In genomic region chr17:59892251-59892848, GRCh38 we compare ENCODE assay signal across 8 cellular contexts.
DNase-seq lines count a peak whose midpoint lies in the region; ATAC-seq lines count a peak whose summit lies in the region.

No MANE protein-coding gene starts in this region.

- H3K27me3 ChIP-seq in ACC112 (ENCODE audit: insufficient read depth, low read length) = no peaks in the 10 kb centered on the region

- H3K9me3 Mint-ChIP-seq in stimulated activated naive CD8-positive, alpha-beta T cell treated with anti-CD3 and anti-CD28 coated beads, Interleukin-15, Interleukin-2, amounts not matched to agents 100 ng/mL and 50 ng/mL, for 24 hours = no peaks in the 10 kb centered on the region

- ATAC-seq in GM21367 (IDR thresholded peaks at IDR 0.05; ENCODE audit: unreplicated experiment) (peak; percentile 37), HG03521 (IDR thresholded peaks at IDR 0.05; ENCODE audit: unreplicated experiment) (peak; percentile 45)

- H3K27me3 Mint-ChIP-seq in stimulated activated naive CD8-positive, alpha-beta T cell treated with anti-CD3 and anti-CD28 coated beads, Interleukin-15, Interleukin-2, amounts not matched to agents 100 ng/mL and 50 ng/mL, for 24 hours = no peaks in the 10 kb centered on the region

- H3K79me2 ChIP-seq in ACC112 (ENCODE audit: control insufficient read depth, insufficient read depth, low read length, unreplicated experiment) = peaks cover 44% of the 10 kb centered on the region

- peak overlapping the region; percentile 99 for H3K27ac Mint-ChIP-seq in stimulated activated naive CD8-positive, alpha-beta T cell treated with anti-CD3 and anti-CD28 coated beads, Interleukin-15, Interleukin-2, amounts not matched to agents 100 ng/mL and 50 ng/mL, for 24 hours

- peaks cover 27% of the 10 kb centered on the region for H3K4me1 ChIP-seq in ACC112 (ENCODE audit: control insufficient read depth, insufficient read depth, low read length, unreplicated experiment)

- H2AFZ ChIP-seq in ACC112 (ENCODE audit: low read length, unreplicated experiment) = peak overlapping the region; percentile 94

- DNase-seq in iPS-NIHi11 (ENCODE audit: low spot score) (peak; percentile 73), NCI-H1048 (lab: John Stamatoyannopoulos, UW) (no peak)
- no peak for DNase-seq in stimulated activated CD4-positive, alpha-beta T cell treated with anti-CD3 and anti-CD28 coated beads, Interleukin-4, amount 100 ng/mL, for 1 hour

- peaks cover 60% of the 10 kb centered on the region for H3K4me1 Mint-ChIP-seq in stimulated activated naive CD8-positive, alpha-beta T cell treated with anti-CD3 and anti-CD28 coated beads, Interleukin-15, Interleukin-2, amounts not matched to agents 100 ng/mL and 50 ng/mL, for 24 hours (ENCODE audit: low read depth)

- peaks cover 14% of the 10 kb centered on the region for H3K36me3 Mint-ChIP-seq in stimulated activated naive CD8-positive, alpha-beta T cell treated with anti-CD3 and anti-CD28 coated beads, Interleukin-15, Interleukin-2, amounts not matched to agents 100 ng/mL and 50 ng/mL, for 24 hours (ENCODE audit: low read depth)

- peaks cover 4% of the 10 kb centered on the region; the same call in 1 of the 2 replicates for H3K36me3 ChIP-seq in ACC112 (ENCODE audit: insufficient read depth, low read length)

- H3K4me3 Mint-ChIP-seq in stimulated activated naive CD8-positive, alpha-beta T cell treated with anti-CD3 and anti-CD28 coated beads, Interleukin-15, Interleukin-2, amounts not matched to agents 100 ng/mL and 50 ng/mL, for 24 hours = peak overlapping the region; percentile 96

- peak overlapping the region; percentile 85 for H3K4me3 ChIP-seq in ACC112 (ENCODE audit: low read depth, low read length)

- H3K27ac ChIP-seq in ACC112 (ENCODE audit: low read depth, low read length) (peak overlapping the region; percentile 54), angular gyrus (ENCODE audit: low read depth, low read length) (peak overlapping the region; percentile 24)
